8 cellular contexts compared by ENCODE assay signal in the genomic region with DNA sequence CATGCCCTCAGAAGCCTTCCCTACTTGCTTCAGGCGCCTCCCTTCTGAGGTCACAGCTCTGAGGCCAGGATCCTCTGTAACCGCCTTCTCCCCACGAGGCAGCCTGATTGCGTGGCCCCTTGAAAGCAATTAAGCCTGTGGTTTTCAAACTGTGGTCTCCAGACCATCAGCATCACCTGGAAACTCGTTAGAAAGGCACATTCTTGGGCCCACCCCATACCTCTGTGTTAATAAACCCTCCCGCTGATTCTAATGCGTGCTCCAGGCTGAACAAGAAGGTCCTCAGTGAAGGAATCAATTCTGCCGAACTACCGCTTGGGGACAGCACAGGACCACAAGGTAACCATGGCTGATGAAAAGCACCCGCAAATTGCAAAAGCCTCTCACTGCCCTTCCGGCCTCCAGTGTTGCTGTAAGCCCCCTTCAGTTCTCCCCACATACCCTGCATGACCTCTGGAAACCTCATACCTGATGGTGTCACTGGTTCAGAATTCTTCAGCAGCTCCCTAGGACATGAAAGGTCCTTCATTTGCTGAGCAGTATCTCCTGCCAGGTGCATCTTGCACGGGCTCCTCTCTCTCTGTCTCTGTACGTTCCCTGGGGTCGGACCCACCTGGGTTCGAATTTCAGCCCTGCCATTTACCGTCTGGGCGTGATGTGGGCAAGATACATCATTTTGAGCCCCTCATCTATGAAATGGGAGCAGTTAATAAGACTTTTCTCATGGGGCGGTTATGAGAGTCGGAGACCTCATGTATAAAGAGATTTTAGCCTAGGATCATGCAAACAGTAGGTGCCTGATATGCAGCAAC. TPM values are rescaled to one million over a fixed set of nuclear protein-coding genes. Genes with fewer than 3 reads are reported as not detected.
DNase-seq lines count a peak whose midpoint lies in the region; ATAC-seq and TF ChIP-seq lines count a peak whose summit lies in the region.

No MANE protein-coding gene starts in this region.

- BruUV-seq in Caco-2 (replicated peaks; lab: Mats Ljungman, UMichigan), result no TSS peak

- H3K4me2 ChIP-seq in skeletal muscle satellite cell (ENCODE audit: low read length), result peak overlapping the region; percentile 13

- peak; percentile 96 to 97 for TF ChIP-seq CTCF in Caco-2 (IDR thresholded peaks at IDR 0.05; ENCODE audit: insufficient read depth in 1 of 2, low read depth in 1 of 2, low read length in 1 of 2, severe bottlenecking in 1 of 2, unreplicated experiment in 1 of 2)
- TF ChIP-seq CTCF in astrocyte of the cerebellum (IDR thresholded peaks at IDR 0.05; ENCODE audit: low read depth, low read length, missing control alignments), result peak; percentile 99

- no peak for ATAC-seq in HG03045 (IDR thresholded peaks at IDR 0.05; ENCODE audit: unreplicated experiment)

- POLR2A ChIA-PET in Caco-2 (lab: Charles Lee), result no interaction called here

- intact Hi-C loops in Caco-2 (cut with micrococcal nuclease; ENCODE audit: unreplicated experiment), result loop anchor here (1.0 to 5.0 kb wide), 3 partner anchors 30 to 484 kb away; no protein-coding TSS in a partner anchor

- H3K4me3 Mint-ChIP-seq in Caco-2 (ENCODE audit: unreplicated experiment), result no peak overlapping the region
- no peak overlapping the region for H3K4me3 Mint-ChIP-seq in T-helper 2 cell treated with Interferon-gamma antibody and Interleukin-4, amounts not matched to agents 5 μg/mL and 100 μg/mL, for 36 hours

- peaks cover 12% of the 10 kb centered on the region for H3K4me1 Mint-ChIP-seq in Caco-2 (ENCODE audit: low read depth, unreplicated experiment)
- peaks cover 31% of the 10 kb centered on the region for H3K4me1 Mint-ChIP-seq in T-helper 2 cell treated with Interferon-gamma antibody and Interleukin-4, amounts not matched to agents 5 μg/mL and 100 μg/mL, for 36 hours (ENCODE audit: low read depth)

- no peaks in the 10 kb centered on the region for H3K36me3 Mint-ChIP-seq in Caco-2 (ENCODE audit: insufficient read depth, unreplicated experiment)
- H3K36me3 Mint-ChIP-seq in T-helper 2 cell treated with Interferon-gamma antibody and Interleukin-4, amounts not matched to agents 5 μg/mL and 100 μg/mL, for 36 hours (ENCODE audit: low read depth), result no peaks in the 10 kb centered on the region

- DNase-seq in Caco-2 (peak; percentile 87 to 88), H4 (ENCODE audit: low spot score) (peak; percentile 85), NCI-H2029 treated with DMSO at 0.1 percent for 48 hours (lab: John Stamatoyannopoulos, UW) (peak; percentile 64), astrocyte of the cerebellum (ENCODE audit: low read depth) (peak; percentile 73), iPS DF 19.7 (ENCODE audit: low read depth, low spot score) (peak; percentile 75)
- DNase-seq in T-helper 2 cell treated with Interferon-gamma antibody and Interleukin-4, amounts not matched to agents 5 μg/mL and 100 μg/mL, for 36 hours (ENCODE audit: low spot score), result peak; percentile 70

- in situ Hi-C loops in astrocyte of the cerebellum (cut with HindIII; ENCODE audit: low sequenced_read_pairs), result no loop called here

- CTCF ChIA-PET in Caco-2 (lab: Charles Lee), result interaction anchor here (0.5 to 1.4 kb wide), 2 partner anchors 23 to 87 kb away, joined by 3 to 7 read pairs; no protein-coding TSS in a partner anchor

- no peak overlapping the region for H3K9ac ChIP-seq in skeletal muscle satellite cell (ENCODE audit: low read depth, low read length)

- H3K27me3 ChIP-seq in Caco-2 (replicated peaks; ENCODE audit: control insufficient read depth, insufficient read depth, low read length), result no peaks in the 10 kb centered on the region
- H3K27me3 ChIP-seq in skeletal muscle satellite cell (ENCODE audit: control insufficient read depth, insufficient read depth, low read length), result no peaks in the 10 kb centered on the region

- H3K36me3 ChIP-seq in Caco-2 (ENCODE audit: control insufficient read depth, insufficient read depth, low read length), result no peaks in the 10 kb centered on the region
- no peaks in the 10 kb centered on the region for H3K36me3 ChIP-seq in skeletal muscle satellite cell (ENCODE audit: insufficient read depth, low read length)

- H3K4me3 ChIP-seq in Caco-2 (ENCODE audit: low read depth, low read length) (no peak overlapping the region), astrocyte of the cerebellum (ENCODE audit: low read depth, low read length) (no peak overlapping the region), skeletal muscle satellite cell (ENCODE audit: low read length) (no peak overlapping the region)

- peak overlapping the region; percentile 77 for H3K27ac Mint-ChIP-seq in Caco-2 (ENCODE audit: unreplicated experiment)
- peak overlapping the region; percentile 42 for H3K27ac Mint-ChIP-seq in T-helper 2 cell treated with Interferon-gamma antibody and Interleukin-4, amounts not matched to agents 5 μg/mL and 100 μg/mL, for 36 hours

- H3K9me3 ChIP-seq in Caco-2, result no peaks in the 10 kb centered on the region
- H3K9me3 ChIP-seq in skeletal muscle satellite cell (replicated peaks; ENCODE audit: low read length), result no peaks in the 10 kb centered on the region

- no peaks in the 10 kb centered on the region for H3K9me3 Mint-ChIP-seq in Caco-2 (ENCODE audit: unreplicated experiment)
- H3K9me3 Mint-ChIP-seq in T-helper 2 cell treated with Interferon-gamma antibody and Interleukin-4, amounts not matched to agents 5 μg/mL and 100 μg/mL, for 36 hours, result no peaks in the 10 kb centered on the region

- no peaks in the 10 kb centered on the region for H3K27me3 Mint-ChIP-seq in Caco-2 (ENCODE audit: insufficient read depth, unreplicated experiment)
- H3K27me3 Mint-ChIP-seq in T-helper 2 cell treated with Interferon-gamma antibody and Interleukin-4, amounts not matched to agents 5 μg/mL and 100 μg/mL, for 36 hours (ENCODE audit: low read depth), result no peaks in the 10 kb centered on the region

- H3K4me1 ChIP-seq in Caco-2 (peaks cover 8% of the 10 kb centered on the region), skeletal muscle satellite cell (ENCODE audit: control insufficient read depth, insufficient read depth, low read length) (peaks cover 11% of the 10 kb centered on the region)

RNA-seq across cellular contexts. Expression of a gene that starts 39.9 kb away (rescaled TPM):
- total RNA-seq in Caco-2 (2022), result 54.8 and 56.3 TPM in 2 replicates
- 9.1 and 12.2 TPM in 2 replicates for total RNA-seq in H4 (2014; rRNA removed; shearing (Covaris generic))
- 18.5 and 18.8 TPM in 2 replicates for total RNA-seq in skeletal muscle satellite cell (2012; rRNA removed)
